ENCODE assay signal across 8 cellular contexts in genomic region chr11:44538375-44539054, GRCh38. TPM values are rescaled to one million over a fixed set of nuclear protein-coding genes. Genes with fewer than 3 reads are reported as not detected.
DNase-seq lines count a peak whose midpoint lies in the region; ATAC-seq and TF ChIP-seq lines count a peak whose summit lies in the region.

No MANE protein-coding gene starts in this region.

- no peaks in the 10 kb centered on the region for H3K9me3 Mint-ChIP-seq in endothelial cell (ENCODE audit: unreplicated experiment)

- H3K4me1 Mint-ChIP-seq in endothelial cell (ENCODE audit: unreplicated experiment): no peaks in the 10 kb centered on the region

- H3K4me3 Mint-ChIP-seq in endothelial cell (ENCODE audit: unreplicated experiment): no peak overlapping the region

- no peaks in the 10 kb centered on the region for H3K27me3 Mint-ChIP-seq in endothelial cell (ENCODE audit: unreplicated experiment)

- no peaks in the 10 kb centered on the region for H3K36me3 Mint-ChIP-seq in endothelial cell (ENCODE audit: low read depth, unreplicated experiment)

- no peaks in the 10 kb centered on the region for H3K36me3 ChIP-seq in mucosa of descending colon (ENCODE audit: low read depth)

- peak; percentile 98 for TF ChIP-seq CTCF in AG09319 (IDR thresholded peaks at IDR 0.05; ENCODE audit: low read depth, low read length)
- TF ChIP-seq CTCF in endothelial cell (IDR thresholded peaks at IDR 0.05; ENCODE audit: unreplicated experiment): peak; percentile 97
- TF ChIP-seq CTCF in mucosa of descending colon (IDR thresholded peaks at IDR 0.05): peak; percentile 92

- H3K4me3 ChIP-seq in mucosa of descending colon: no peak overlapping the region

- H3K9me3 ChIP-seq in mucosa of descending colon: no peaks in the 10 kb centered on the region

- H3K27ac Mint-ChIP-seq in endothelial cell (ENCODE audit: unreplicated experiment): no peak overlapping the region

- DNase-seq in AG09319 (ENCODE audit: extremely low read depth, low read depth) (peak; percentile 16), HS-27A (ENCODE audit: low read depth) (peak; percentile 34), NOMO-1 treated with DMSO at 0.1 percent for 48 hours (lab: John Stamatoyannopoulos, UW; ENCODE audit: unreplicated experiment) (peak; percentile 52), endothelial cell (ENCODE audit: low spot score) (peak; percentile 82), mucosa of descending colon (peak; percentile 65 to 83 (median 80))
- DNase-seq in activated CD8-positive, alpha-beta memory T cell treated with anti-CD3 and anti-CD28 coated beads for 1 hour (ENCODE audit: extremely low read depth in 1 of 2, low read depth in 1 of 2): peak; percentile 26 to 54
- peak; percentile 85 for DNase-seq in stimulated activated CD8-positive, alpha-beta memory T cell treated with anti-CD3 and anti-CD28 coated beads, Interleukin-4, amount 100 ng/mL, for 48 hours

- intact Hi-C loops in mucosa of descending colon (cut with DNase I, micrococcal nuclease): loop anchor here (2.0 to 5.0 kb wide), 2 partner anchors 251 to 252 kb away; no protein-coding TSS in a partner anchor

- no peaks in the 10 kb centered on the region for H3K4me1 ChIP-seq in mucosa of descending colon (ENCODE audit: low read depth)

- ATAC-seq in GM19035 (IDR thresholded peaks at IDR 0.05; ENCODE audit: unreplicated experiment) (peak; percentile 88), mucosa of descending colon (peak; percentile 95)

RNA-seq across cellular contexts. Expression of gene CD82, which starts 26.9 kb away (rescaled TPM):
- total RNA-seq in endothelial cell (ENCODE audit: unreplicated experiment): 16.1 TPM
- total RNA-seq in mucosa of descending colon: 10 to 100 TPM; 27.2 to 43.2 (median 29.6) TPM

Comparison
In these comparisons a context has a peak if more than half of its experiments do, and no peak if none do; other contexts are left out.
1. DNase-seq: peak in every context shown above with its lines; median percentile 85 in stimulated activated CD8-positive, alpha-beta memory T cell treated with anti-CD3 and anti-CD28 coated beads, Interleukin-4, amount 100 ng/mL, for 48 hours; 82 in endothelial cell; 80 in mucosa of descending colon; 52 in NOMO-1 treated with DMSO at 0.1 percent for 48 hours; 40 in activated CD8-positive, alpha-beta memory T cell treated with anti-CD3 and anti-CD28 coated beads for 1 hour; 34 in HS-27A; 16 in AG09319.